In genomic region chr16:66165879-66166278, GRCh38 we compare ENCODE assay signal across 19 cellular contexts.
"Had no signal": no experiment of that assay in that cellular context is flagged by ENCODE, and none has a peak within 500 bp of the region (broad histone marks: within the 10 kb centered on the region; RNA-seq: fewer than 3 reads in every experiment).

No MANE protein-coding gene starts in this region.

- H3K9me3 ChIP-seq: SJSA1 had no signal

- H3K27ac ChIP-seq: HL-60 had no signal

- H3K4me3 ChIP-seq: SJSA1, SK-N-MC had no signal

- H3K27me3 ChIP-seq: SJSA1 had no signal

- H3K36me3 ChIP-seq: SJSA1 had no signal

- DNase-seq: KBM-7, NCI-H1092, NCI-H1105 treated with DMSO at 0.1 percent for 48 hours, NCI-H1417 treated with DMSO at 0.1 percent for 48 hours, NCI-H146, NCI-H1694 treated with DMSO at 0.1 percent for 48 hours, NCI-H1930, NCI-H2081, NCI-H2107, NCI-H2227 treated with DMSO at 0.1 percent for 48 hours, NCI-H524, NCI-H69, NCI-H774, Right ventricle myocardium superior, RPMI8226, SIG-M5 had no signal
